24 cellular contexts compared by ENCODE assay signal in genomic region chr20:34344256-34344637, GRCh38.
"Had no signal": no experiment of that assay in that cellular context is flagged by ENCODE, and none has a peak within 500 bp of the region (broad histone marks: within the 10 kb centered on the region; RNA-seq: fewer than 3 reads in every experiment).

No MANE protein-coding gene starts in this region.

- DNase-seq: effector CD8-positive, alpha-beta T cell; endodermal cell; foreskin keratinocyte; heart left ventricle; hippocampal formation; left cardiac atrium; left ventricle myocardium superior; lower lobe of right lung; natural killer cell; occipital lobe; ovary; psoas muscle; right cardiac atrium; sigmoid colon; stimulated activated CD4-positive, alpha-beta T cell treated with anti-CD3 and anti-CD28 coated beads, Interleukin-2, amount 100 ng/mL, for 24 hours; stimulated activated CD4-positive, alpha-beta T cell treated with anti-CD3 and anti-CD28 coated beads, Interleukin-4, amount 100 ng/mL, for 24 hours had no signal

- ATAC-seq: foreskin keratinocyte; gastroesophageal sphincter; heart left ventricle; left cardiac atrium; left ventricle myocardium superior; lower lobe of right lung; natural killer cell; psoas muscle; right cardiac atrium; stimulated activated effector memory CD8-positive, alpha-beta T cell treated with anti-CD3 and anti-CD28 coated beads, Interleukin-12 subunit alpha, Interleukin-12 subunit beta, amount 100 ng/mL, for 72 hours had no signal

- H3K4me3 ChIP-seq: esophagus muscularis mucosa, gastroesophageal sphincter, heart left ventricle, lower lobe of right lung, ovary, psoas muscle, sigmoid colon, thoracic aorta, tibial nerve, vagina had no signal

- H3K4me1 ChIP-seq: esophagus muscularis mucosa, gastroesophageal sphincter, heart left ventricle, lower lobe of right lung, psoas muscle, sigmoid colon, tibial nerve, vagina had no signal

- H3K27ac Mint-ChIP-seq: dendritic cell treated with granulocyte-macrophage colony-stimulating factor and Interleukin-4, amounts not matched to agents 40 ng/mL and 50 ng/mL, for 4 days; endodermal cell; stimulated activated effector memory CD8-positive, alpha-beta T cell treated with anti-CD3 and anti-CD28 coated beads, Interleukin-12 subunit alpha, Interleukin-12 subunit beta, amount 100 ng/mL, for 72 hours; stimulated activated naive CD8-positive, alpha-beta T cell treated with anti-CD3 and anti-CD28 coated beads, Interleukin-15, Interleukin-2, amounts not matched to agents 100 ng/mL and 50 ng/mL, for 24 hours had no signal

- H3K4me3 Mint-ChIP-seq: dendritic cell treated with granulocyte-macrophage colony-stimulating factor and Interleukin-4, amounts not matched to agents 40 ng/mL and 50 ng/mL, for 4 days; endodermal cell; natural killer cell; stimulated activated effector memory CD8-positive, alpha-beta T cell treated with anti-CD3 and anti-CD28 coated beads, Interleukin-12 subunit alpha, Interleukin-12 subunit beta, amount 100 ng/mL, for 72 hours; stimulated activated naive CD8-positive, alpha-beta T cell treated with anti-CD3 and anti-CD28 coated beads, Interleukin-15, Interleukin-2, amounts not matched to agents 100 ng/mL and 50 ng/mL, for 24 hours had no signal

- H3K27me3 Mint-ChIP-seq: dendritic cell treated with granulocyte-macrophage colony-stimulating factor and Interleukin-4, amounts not matched to agents 40 ng/mL and 50 ng/mL, for 4 days; stimulated activated naive CD8-positive, alpha-beta T cell treated with anti-CD3 and anti-CD28 coated beads, Interleukin-15, Interleukin-2, amounts not matched to agents 100 ng/mL and 50 ng/mL, for 24 hours had no signal

- H3K36me3 ChIP-seq: esophagus muscularis mucosa, gastroesophageal sphincter, heart left ventricle, lower lobe of right lung, ovary, sigmoid colon, thoracic aorta, tibial nerve, vagina had no signal

- H3K9me3 Mint-ChIP-seq: dendritic cell treated with granulocyte-macrophage colony-stimulating factor and Interleukin-4, amounts not matched to agents 40 ng/mL and 50 ng/mL, for 4 days; endodermal cell; natural killer cell; stimulated activated effector memory CD8-positive, alpha-beta T cell treated with anti-CD3 and anti-CD28 coated beads, Interleukin-12 subunit alpha, Interleukin-12 subunit beta, amount 100 ng/mL, for 72 hours; stimulated activated naive CD8-positive, alpha-beta T cell treated with anti-CD3 and anti-CD28 coated beads, Interleukin-15, Interleukin-2, amounts not matched to agents 100 ng/mL and 50 ng/mL, for 24 hours had no signal

- H3K27me3 ChIP-seq: esophagus muscularis mucosa, foreskin keratinocyte, gastroesophageal sphincter, heart left ventricle, ovary, sigmoid colon, tibial nerve, vagina had no signal

- H3K9me3 ChIP-seq: esophagus muscularis mucosa, gastroesophageal sphincter, heart left ventricle, lower lobe of right lung, ovary, psoas muscle, sigmoid colon, thoracic aorta, tibial nerve, vagina had no signal

- H3K36me3 Mint-ChIP-seq: natural killer cell; stimulated activated effector memory CD8-positive, alpha-beta T cell treated with anti-CD3 and anti-CD28 coated beads, Interleukin-12 subunit alpha, Interleukin-12 subunit beta, amount 100 ng/mL, for 72 hours had no signal

- H3K4me1 Mint-ChIP-seq: stimulated activated effector memory CD8-positive, alpha-beta T cell treated with anti-CD3 and anti-CD28 coated beads, Interleukin-12 subunit alpha, Interleukin-12 subunit beta, amount 100 ng/mL, for 72 hours had no signal
